ENCODE assay signal across 8 cellular contexts in genomic region chr17:28744802-28745051, GRCh38. TPM values are rescaled to one million over a fixed set of nuclear protein-coding genes. Genes with fewer than 3 reads are reported as not detected.
DNase-seq lines count a peak whose midpoint lies in the region; ATAC-seq and TF ChIP-seq lines count a peak whose summit lies in the region.

No MANE protein-coding gene starts in this region.

- H3K4me1 ChIP-seq in Panc1 (ENCODE audit: control insufficient read depth, insufficient read depth, low read length) (peaks cover 52% of the 10 kb centered on the region), neuron (ENCODE audit: insufficient read depth, low read length) (peaks cover 24% of the 10 kb centered on the region)

- TSS peak; percentile 85 for BruUV-seq in Panc1 (replicated peaks; lab: Mats Ljungman, UMichigan)

- in situ Hi-C loops in Panc1 (cut with HindIII; ENCODE audit: low pct_unique_long_range_greater_than_20kb, low sequenced_read_pairs): no loop called here

- H3K27me3 Mint-ChIP-seq in CD4-positive, alpha-beta T cell: no peaks in the 10 kb centered on the region
- H3K27me3 Mint-ChIP-seq in endothelial cell (ENCODE audit: unreplicated experiment): peaks cover 14% of the 10 kb centered on the region

- H3K4me3 ChIP-seq in Panc1 (ENCODE audit: low read depth in 2 of 2, low read length in 2 of 2) (peak overlapping the region; percentile 89 to 99), neuron (ENCODE audit: low read length) (peak overlapping the region; percentile 97)

- H3K27ac ChIP-seq in CD4-positive, alpha-beta T cell (ENCODE audit: low read depth, low read length): peak overlapping the region; percentile 72
- peak overlapping the region; percentile 99 for H3K27ac ChIP-seq in Panc1 (ENCODE audit: low read length)

- H3K4me3 Mint-ChIP-seq in CD4-positive, alpha-beta T cell: peak overlapping the region; percentile 90
- peak overlapping the region; percentile 94 for H3K4me3 Mint-ChIP-seq in endothelial cell (ENCODE audit: unreplicated experiment)

- H3K9me3 ChIP-seq in CD4-positive, alpha-beta T cell (ENCODE audit: control insufficient read depth, low read length): no peaks in the 10 kb centered on the region
- H3K9me3 ChIP-seq in Panc1 (ENCODE audit: control insufficient read depth, insufficient read depth, low read depth, low read length): no peaks in the 10 kb centered on the region
- no peaks in the 10 kb centered on the region for H3K9me3 ChIP-seq in neuron (ENCODE audit: low read length)

- TF ChIP-seq CTCF in CD4-positive, alpha-beta T cell (IDR thresholded peaks at IDR 0.05): no peak
- TF ChIP-seq CTCF in Panc1 (IDR thresholded peaks at IDR 0.05): no peak
- no peak for TF ChIP-seq CTCF in endothelial cell (IDR thresholded peaks at IDR 0.05; ENCODE audit: unreplicated experiment)

- POLR2A ChIA-PET in CD4-positive, alpha-beta T cell (lab: Charles Lee): interaction anchor here (0.6 to 13.8 kb wide), 8 partner anchors 17 to 207 kb away, joined by 3 to 268 read pairs (median 8); partner anchors contain the start of genes DHRS13, FLOT2, NEK8 and PHF12
- POLR2A ChIA-PET in Panc1 (lab: Charles Lee): interaction anchor here (1.2 to 1.8 kb wide), 2 partner anchors 18 to 25 kb away, joined by 3 to 11 read pairs; partner anchors contain the start of gene RPL23A

- peaks cover 20% of the 10 kb centered on the region for H3K4me1 Mint-ChIP-seq in CD4-positive, alpha-beta T cell (ENCODE audit: low read depth)
- H3K4me1 Mint-ChIP-seq in endothelial cell (ENCODE audit: unreplicated experiment): peaks cover 26% of the 10 kb centered on the region

- peak overlapping the region; percentile 88 for H3K27ac Mint-ChIP-seq in CD4-positive, alpha-beta T cell
- peak overlapping the region; percentile 94 for H3K27ac Mint-ChIP-seq in endothelial cell (ENCODE audit: unreplicated experiment)

- intact Hi-C loops in CD4-positive, alpha-beta T cell (cut with DNase I, micrococcal nuclease): loop anchor here in 1 of 2 experiments (1.0 to 10.0 kb wide), 2 partner anchors 17 to 840 kb away; partner anchors contain the start of gene GIT1
- intact Hi-C loops in Panc1 (cut with micrococcal nuclease; ENCODE audit: unreplicated experiment): no loop called here

- CTCF ChIA-PET in CD4-positive, alpha-beta T cell (lab: Charles Lee): interaction anchor here (0.9 to 12.6 kb wide), 3 partner anchors 18 to 149 kb away, joined by 3 to 373 read pairs (median 6); partner anchors contain the start of genes NEK8 and TLCD1
- CTCF ChIA-PET in Panc1 (lab: Charles Lee): interaction anchor here (8.4 kb wide), 1 partner anchor 17 kb away, joined by 123 read pairs; the partner anchor contains the start of genes NEK8 and TLCD1

- H2AFZ ChIP-seq in neuron (ENCODE audit: low read depth, low read length): no peak overlapping the region

- DNase-seq in CD4-positive, alpha-beta T cell: no peak
- DNase-seq in Panc1 (ENCODE audit: low read depth, low spot score) (no peak), endothelial cell (ENCODE audit: low spot score) (no peak), NAMALWA (ENCODE audit: low spot score) (no peak), Ammon's horn (ENCODE audit: low spot score) (no peak)

- H3K9me3 Mint-ChIP-seq in CD4-positive, alpha-beta T cell: no peaks in the 10 kb centered on the region
- no peaks in the 10 kb centered on the region for H3K9me3 Mint-ChIP-seq in endothelial cell (ENCODE audit: unreplicated experiment)

- ATAC-seq in CD4-positive, alpha-beta T cell (ENCODE audit: poor library complexity): no peak
- ATAC-seq in Panc1 (no peak), HG03520 (IDR thresholded peaks at IDR 0.05; ENCODE audit: unreplicated experiment) (no peak), HG03354 (IDR thresholded peaks at IDR 0.05; ENCODE audit: poor library complexity, severe bottlenecking, unreplicated experiment) (no peak)

- peaks cover 16% of the 10 kb centered on the region for H3K36me3 Mint-ChIP-seq in CD4-positive, alpha-beta T cell (ENCODE audit: low read depth)
- peaks cover 8% of the 10 kb centered on the region for H3K36me3 Mint-ChIP-seq in endothelial cell (ENCODE audit: low read depth, unreplicated experiment)

- H3K36me3 ChIP-seq in Panc1 (ENCODE audit: control insufficient read depth, insufficient read depth, low read length) (no peaks in the 10 kb centered on the region; the same call in none of the 2 replicates), neuron (ENCODE audit: insufficient read depth, low read length) (peaks cover 38% of the 10 kb centered on the region)

- H3K27me3 ChIP-seq in CD4-positive, alpha-beta T cell (ENCODE audit: control insufficient read depth, insufficient read depth, low read length): no peaks in the 10 kb centered on the region
- no peaks in the 10 kb centered on the region for H3K27me3 ChIP-seq in Panc1 (ENCODE audit: control insufficient read depth, insufficient read depth, low read length)
- H3K27me3 ChIP-seq in neuron (ENCODE audit: insufficient read depth, low read length): no peaks in the 10 kb centered on the region

RNA-seq across cellular contexts. Expression of gene TRAF4, which starts 0.9 kb away (rescaled TPM):
- 100 to 1,000 TPM; 411 to 416 TPM for total RNA-seq in CD4-positive, alpha-beta T cell
- total RNA-seq in Panc1 (2021; ENCODE audit: unreplicated experiment): 108 TPM
- 83.8 TPM for polyA plus RNA-seq in Panc1 (2012; ENCODE audit: insufficient read length)
- 166 TPM for total RNA-seq in endothelial cell (ENCODE audit: unreplicated experiment)

RNA-seq across cellular contexts. Expression of gene NEK8, which starts 16.1 kb away (rescaled TPM):
- 1 to 10 TPM; 4.7 to 5.2 TPM for total RNA-seq in CD4-positive, alpha-beta T cell
- total RNA-seq in Panc1 (2021; ENCODE audit: unreplicated experiment) (11.9 TPM), endothelial cell (ENCODE audit: unreplicated experiment) (6.7 TPM)
- 9.1 TPM for polyA plus RNA-seq in Panc1 (2012; ENCODE audit: insufficient read length)

RNA-seq across cellular contexts. Expression of gene TLCD1, which starts 18.7 kb away (rescaled TPM):
- under 1 TPM; 0.39 to 0.60 TPM for total RNA-seq in CD4-positive, alpha-beta T cell
- total RNA-seq in Panc1 (2021; ENCODE audit: unreplicated experiment) (55.7 TPM), endothelial cell (ENCODE audit: unreplicated experiment) (2.4 TPM)
- 52.2 TPM for polyA plus RNA-seq in Panc1 (2012; ENCODE audit: insufficient read length)

RNA-seq across cellular contexts. Expression of gene RPL23A, which starts 24.9 kb away (rescaled TPM):
- total RNA-seq in CD4-positive, alpha-beta T cell: 1,000 to 10,000 TPM; 3,393 to 3,457 TPM
- 1,475 TPM for total RNA-seq in Panc1 (2021; ENCODE audit: unreplicated experiment)
- polyA plus RNA-seq in Panc1 (2012; ENCODE audit: insufficient read length): 1,113 TPM
- total RNA-seq in endothelial cell (ENCODE audit: unreplicated experiment): 1,525 TPM

RNA-seq across cellular contexts. Expression of gene RAB34, which starts 27.1 kb away (rescaled TPM):
- 10 to 100 TPM; 20.7 to 21.3 TPM for total RNA-seq in CD4-positive, alpha-beta T cell
- total RNA-seq in Panc1 (2021; ENCODE audit: unreplicated experiment): 284 TPM
- polyA plus RNA-seq in Panc1 (2012; ENCODE audit: insufficient read length): 260 TPM
- total RNA-seq in endothelial cell (ENCODE audit: unreplicated experiment): 72.0 TPM

Comparison
In these comparisons a context has a peak if more than half of its experiments do, and no peak if none do; other contexts are left out.
1. RNA of gene TLCD1, which starts 18.7 kb away (total RNA-seq): 55.7 TPM in Panc1 (single experiment); 2.4 TPM in endothelial cell (single experiment) and 0.39 to 0.60 TPM in CD4-positive, alpha-beta T cell; every median in the first group is over 10 times any median in the second.